9 cellular contexts compared by ENCODE assay signal in the genomic region with DNA sequence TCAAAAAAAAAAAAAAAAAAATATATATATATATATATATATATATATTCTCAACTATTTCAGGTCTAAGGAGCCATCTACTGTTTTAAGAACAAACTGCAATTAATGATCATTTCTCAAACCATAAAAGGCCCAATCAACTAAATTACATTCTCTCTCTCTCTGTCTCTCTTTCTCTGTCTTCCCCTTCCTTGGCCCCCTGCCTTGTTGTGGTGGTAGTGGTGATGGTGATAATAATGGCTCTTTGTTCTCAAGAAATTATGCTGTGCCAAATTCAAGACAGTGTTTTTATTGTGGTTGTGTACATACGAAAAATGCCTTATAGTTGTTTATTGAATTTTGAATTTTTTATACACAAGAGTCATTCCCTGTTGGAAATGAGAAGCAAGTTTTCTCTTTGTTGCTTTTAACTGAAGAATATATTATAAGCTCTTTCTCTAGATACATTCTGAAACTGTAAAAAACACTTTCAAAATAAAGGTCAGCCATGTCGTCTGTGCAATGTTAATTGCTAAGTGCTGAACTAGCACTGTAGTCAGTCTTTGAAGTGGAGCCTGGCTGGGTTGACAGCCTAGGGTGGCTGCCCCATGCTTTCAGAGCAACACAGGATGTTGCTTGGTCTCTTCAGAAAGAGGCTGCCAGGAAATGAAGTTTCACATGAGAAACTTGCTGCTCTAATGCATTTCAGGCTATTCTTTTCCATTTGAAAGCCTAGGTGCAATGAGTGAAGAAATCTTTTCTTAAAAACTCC.
DNase-seq lines count a peak whose midpoint lies in the region; ATAC-seq and FAIRE-seq lines count a peak whose summit lies in the region.
"Had no signal": no experiment of that assay in that cellular context is flagged by ENCODE, and none has a peak within 500 bp of the region (broad histone marks: within the 10 kb centered on the region; RNA-seq: fewer than 3 reads in every experiment).

No MANE protein-coding gene starts in this region.

- FAIRE-seq in GM19239 (lab: Jason Lieb, UNC) (peak; percentile 82), frontal cortex (lab: Jason Lieb, UNC) (peak; percentile 96)

- ATAC-seq in HG03060 (IDR thresholded peaks at IDR 0.05; ENCODE audit: low read depth, unreplicated experiment): peak; percentile 85
- ATAC-seq: Panc1 had no signal

- DNase-seq in GM19239 (ENCODE audit: insufficient read length, low spot score) (peak; percentile 44), frontal cortex (ENCODE audit: low spot score in 2 of 2) (peak; percentile 16 to 28), COR-L47 (lab: John Stamatoyannopoulos, UW) (no peak), COLO668 (lab: John Stamatoyannopoulos, UW; ENCODE audit: unreplicated experiment) (no peak), NCI-H524 (lab: John Stamatoyannopoulos, UW) (no peak)
- peak; percentile 39 to 46 for DNase-seq in activated CD4-positive, alpha-beta T cell treated with anti-CD3 and anti-CD28 coated beads for 4 hours
- peak; percentile 30 to 41 for DNase-seq in stimulated activated CD8-positive, alpha-beta memory T cell treated with anti-CD3 and anti-CD28 coated beads, Interleukin-7, amount 100 ng/mL, for 4 hours (ENCODE audit: low read depth in 2 of 2)

Comparison
In these comparisons a context has a peak if more than half of its experiments do, and no peak if none do; other contexts are left out.
1. DNase-seq: peak in GM19239 (single experiment), activated CD4-positive, alpha-beta T cell treated with anti-CD3 and anti-CD28 coated beads for 4 hours (2 of 2), frontal cortex (2 of 2) and stimulated activated CD8-positive, alpha-beta memory T cell treated with anti-CD3 and anti-CD28 coated beads, Interleukin-7, amount 100 ng/mL, for 4 hours (2 of 2); none in COR-L47 (single experiment), COLO668 (single experiment) and NCI-H524 (0 of 2).